19 cellular contexts compared by ENCODE assay signal in the genomic region with DNA sequence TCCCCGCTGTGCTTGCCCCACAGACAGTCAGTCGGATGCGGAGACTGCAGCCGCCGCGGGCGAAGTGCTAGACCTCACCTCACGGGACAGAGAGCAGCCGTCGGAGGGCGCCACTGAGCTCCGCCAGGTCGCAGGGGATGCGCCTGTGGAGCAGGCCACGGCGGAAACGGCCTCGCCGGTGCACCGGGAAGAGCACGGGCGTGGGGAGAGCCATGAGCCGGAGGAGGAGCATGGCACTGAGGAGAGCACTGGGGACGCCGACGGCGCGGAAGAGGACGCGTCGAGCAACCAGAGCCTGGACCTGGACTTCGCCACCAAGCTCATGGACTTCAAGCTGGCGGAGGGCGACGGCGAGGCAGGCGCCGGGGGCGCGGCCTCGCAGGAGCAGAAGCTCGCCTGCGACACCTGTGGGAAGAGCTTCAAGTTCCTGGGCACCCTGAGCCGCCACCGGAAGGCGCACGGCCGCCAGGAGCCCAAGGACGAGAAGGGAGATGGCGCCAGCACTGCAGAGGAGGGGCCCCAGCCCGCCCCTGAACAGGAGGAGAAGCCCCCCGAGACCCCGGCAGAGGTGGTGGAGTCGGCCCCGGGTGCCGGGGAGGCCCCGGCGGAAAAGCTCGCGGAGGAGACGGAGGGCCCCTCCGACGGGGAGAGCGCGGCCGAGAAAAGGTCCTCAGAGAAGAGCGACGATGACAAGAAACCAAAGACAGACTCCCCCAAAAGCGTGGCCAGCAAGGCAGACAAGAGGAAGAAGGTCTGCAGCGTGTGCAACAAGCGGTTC.
"Had no signal": no experiment of that assay in that cellular context is flagged by ENCODE, and none has a peak within 500 bp of the region (broad histone marks: within the 10 kb centered on the region; RNA-seq: fewer than 3 reads in every experiment).

No MANE protein-coding gene starts in this region.

- H3K27me3 ChIP-seq: adrenal gland, cardiac muscle cell, gastrocnemius medialis, left lung, right atrium auricular region had no signal

- ATAC-seq: activated CD8-positive, alpha-beta T cell treated with anti-CD3 and anti-CD28 coated beads for 36 hours; gastrocnemius medialis; left lung; stimulated activated naive CD8-positive, alpha-beta T cell treated with anti-CD3 and anti-CD28 coated beads, Interleukin-15, amount 100 ng/mL, for 72 hours had no signal

- H3K27ac ChIP-seq: cardiac muscle cell, coronary artery, gastrocnemius medialis, left lung, right atrium auricular region, thoracic aorta had no signal

- DNase-seq: activated B cell treated with CpG ODN at 0.5 μM for 24 hours; activated CD4-positive, alpha-beta T cell treated with anti-CD3 and anti-CD28 coated beads for 48 hours; activated CD8-positive, alpha-beta memory T cell treated with anti-CD3 and anti-CD28 coated beads, Interleukin-2, amount 50 U/mL, for 4 hours; activated CD8-positive, alpha-beta T cell treated with anti-CD3 and anti-CD28 coated beads for 36 hours; activated effector memory CD4-positive, alpha-beta T cell treated with anti-CD3 and anti-CD28 coated beads, Interleukin-2, amount 50 U/mL, for 16 hours; activated T-cell treated with anti-CD3 and anti-CD28 coated beads, Interleukin-2, amount 50 U/mL, for 48 hours; adrenal gland; effector CD4-positive, alpha-beta T cell; gastrocnemius medialis; left lung; mesenchymal stem cell; nucleus accumbens; small intestine; stimulated activated naive CD8-positive, alpha-beta T cell treated with anti-CD3 and anti-CD28 coated beads, Interleukin-15, amount 100 ng/mL, for 72 hours; T-helper 2 cell had no signal

- H3K36me3 ChIP-seq: cardiac muscle cell had no signal

- H3K9me3 ChIP-seq: adrenal gland, gastrocnemius medialis, left lung, right atrium auricular region, thoracic aorta had no signal

- H3K4me3 ChIP-seq: adrenal gland, cardiac muscle cell, coronary artery, gastrocnemius medialis, left lung, right atrium auricular region, thoracic aorta had no signal
